ENCODE assay signal across 8 cellular contexts in the genomic region with DNA sequence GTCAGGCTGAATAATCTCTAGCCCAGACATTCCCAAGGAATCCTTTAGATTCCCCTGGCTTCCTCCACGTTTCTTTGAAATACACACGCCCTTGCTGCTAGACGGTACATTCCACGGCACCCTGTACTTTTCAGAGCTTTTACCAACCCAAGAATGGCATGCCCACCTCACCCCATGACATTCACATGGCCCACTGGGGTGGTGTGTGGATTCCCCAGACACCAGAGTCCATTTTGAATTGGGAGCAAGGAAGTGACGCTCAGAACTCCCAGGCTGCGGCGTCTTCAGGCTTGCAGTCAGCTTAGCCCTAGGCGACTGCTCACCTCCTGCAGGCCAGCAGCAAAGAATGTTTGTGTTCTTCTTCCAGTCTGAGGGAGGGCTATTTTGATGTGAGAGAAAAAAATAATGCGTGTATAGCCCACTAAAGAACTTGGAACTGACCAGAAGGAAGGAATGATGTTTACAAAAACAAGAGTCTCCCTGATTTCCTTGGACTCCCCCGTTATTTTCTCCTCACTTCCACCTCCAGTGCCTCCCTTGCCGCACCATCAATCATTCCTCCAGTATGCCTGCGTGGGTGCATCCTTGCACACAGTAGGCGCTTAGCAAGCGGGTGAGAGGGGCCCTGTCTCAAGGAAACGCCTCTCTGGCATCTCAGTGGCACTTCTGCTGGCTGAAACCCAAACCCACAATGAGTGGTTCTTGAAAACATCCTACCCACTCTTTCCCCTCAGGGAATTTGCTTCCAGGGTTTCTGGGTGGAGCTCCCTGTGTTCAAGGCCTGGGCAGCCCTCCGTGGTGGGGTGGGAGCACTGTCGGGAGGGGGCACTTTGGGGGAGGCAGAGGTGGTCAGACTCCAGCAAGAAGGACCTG. TPM values are rescaled to one million over a fixed set of nuclear protein-coding genes. Genes with fewer than 3 reads are reported as not detected.
DNase-seq lines count a peak whose midpoint lies in the region; ATAC-seq, FAIRE-seq and TF ChIP-seq lines count a peak whose summit lies in the region.

No MANE protein-coding gene starts in this region.

- H3K9ac ChIP-seq in kidney (ENCODE audit: low read length in 2 of 2) = no peak overlapping the region

- H3K9me3 ChIP-seq in kidney (ENCODE audit: control insufficient read depth in 1 of 2, low read length in 2 of 2) (no peaks in the 10 kb centered on the region), tibial nerve (no peaks in the 10 kb centered on the region)

- no peaks in the 10 kb centered on the region for H3K27me3 ChIP-seq in tibial nerve

- no peak for TF ChIP-seq CTCF in kidney (IDR thresholded peaks at IDR 0.05; ENCODE audit: borderline replicate concordance, extremely low read depth, insufficient read depth)
- no peak for TF ChIP-seq CTCF in tibial nerve (IDR thresholded peaks at IDR 0.05)

- H3K4me1 ChIP-seq in kidney (ENCODE audit: control insufficient read depth in 1 of 2, insufficient read depth in 1 of 2, low read depth in 1 of 2, low read length in 2 of 2) (peaks cover 59 to 60% of the 10 kb centered on the region in 2 donors), tibial nerve (peaks cover 0 to 75% (median 51%) of the 10 kb centered on the region in 4 donors)

- FAIRE-seq in kidney (lab: Jason Lieb, UNC) = no peak

- H3K36me3 ChIP-seq in kidney (ENCODE audit: control insufficient read depth in 1 of 2, insufficient read depth in 2 of 2, low read length in 2 of 2) (no peaks in the 10 kb centered on the region), tibial nerve (peaks cover 0 to 6% (median 0%) of the 10 kb centered on the region in 3 donors)

- DNase-seq in HT-29 (ENCODE audit: low spot score) = peak; percentile 47
- DNase-seq in astrocyte of the hippocampus (ENCODE audit: low read depth, low spot score) = peak; percentile 73
- DNase-seq in kidney = peak; percentile 64
- DNase-seq in tibial nerve (ENCODE audit: low spot score in 2 of 2) = no peak
- DNase-seq in hypothalamus (lab: John Stamatoyannopoulos, UW) = no peak

- peak overlapping the region; percentile 81 to 85 for H3K27ac ChIP-seq in kidney (ENCODE audit: low read depth in 2 of 2, low read length in 2 of 2)
- H3K27ac ChIP-seq in tibial nerve = peak overlapping the region in 3 of 4 donors; percentile 51 to 67 (median 59)

- no peak for TF ChIP-seq POLR2A in tibial nerve (IDR thresholded peaks at IDR 0.05)

- ATAC-seq in HG03175 (IDR thresholded peaks at IDR 0.05; ENCODE audit: unreplicated experiment) (no peak), GM19328 (IDR thresholded peaks at IDR 0.05; ENCODE audit: unreplicated experiment) (no peak), HG02852 (IDR thresholded peaks at IDR 0.05; ENCODE audit: unreplicated experiment) (no peak)

- H3K4me3 ChIP-seq in kidney (ENCODE audit: low read length in 2 of 2) (no peak overlapping the region), tibial nerve (no peak overlapping the region)

- intact Hi-C loops in kidney (cut with DNase I) = no loop called here

- WGBS in tibial nerve, 2 donors = 56 to 58% methylated on average over 17 of the region's 17 CpGs

- TF ChIP-seq EP300 in tibial nerve (IDR thresholded peaks at IDR 0.05) = no peak

RNA-seq across cellular contexts. Expression of a gene that starts 59.9 kb away (rescaled TPM):
- 101 and 123 TPM in 2 replicates for total RNA-seq in HT-29 (2014; rRNA removed; shearing (Covaris generic))
- 23.0 TPM for total RNA-seq in kidney
- 15.4 TPM for polyA plus RNA-seq in kidney (ENCODE audit: insufficient read depth, low read depth, low replicate concordance)
- 10 to 100 TPM; 41.9 to 57.2 (median 48.6) TPM for total RNA-seq in tibial nerve

Comparison
In these comparisons a context has a peak if more than half of its experiments do, and no peak if none do; other contexts are left out.
1. DNase-seq: peak in HT-29 (single experiment), astrocyte of the hippocampus (single experiment) and kidney (single experiment); none in tibial nerve (0 of 2) and hypothalamus (0 of 51).